In the genomic region with DNA sequence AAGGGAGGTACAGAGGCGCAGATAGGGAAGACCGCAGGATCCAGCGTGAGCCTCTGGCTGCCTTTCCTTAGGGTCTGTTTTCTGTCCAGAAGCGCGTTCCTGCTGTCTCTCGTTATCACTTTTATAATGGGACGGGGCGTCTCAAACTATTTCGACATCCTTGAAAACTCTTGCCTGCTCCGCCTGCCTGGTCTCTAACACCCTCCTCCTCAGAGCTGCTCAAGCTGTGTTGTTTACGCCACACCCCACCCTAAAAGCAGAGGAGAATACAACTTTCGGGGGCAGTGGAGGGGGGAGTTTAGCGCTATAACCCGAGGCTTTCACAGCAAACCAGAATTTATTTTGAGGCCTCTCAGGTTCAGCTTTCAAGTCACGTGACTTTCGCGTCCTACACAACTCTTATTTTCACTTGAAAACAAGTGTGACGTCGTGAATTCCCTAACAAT, we compare ENCODE assay signal across 8 cellular contexts. TPM values are rescaled to one million over a fixed set of nuclear protein-coding genes. Genes with fewer than 3 reads are reported as not detected.
DNase-seq lines count a peak whose midpoint lies in the region; ATAC-seq, FAIRE-seq and TF ChIP-seq lines count a peak whose summit lies in the region.

No MANE protein-coding gene starts in this region.

- H3K4me1 Mint-ChIP-seq in Calu3 (ENCODE audit: low read depth, unreplicated experiment) (peaks cover 6% of the 10 kb centered on the region), astrocyte (ENCODE audit: low read depth, unreplicated experiment) (peaks cover 5% of the 10 kb centered on the region)

- H3K27me3 Mint-ChIP-seq in Calu3 (ENCODE audit: unreplicated experiment) (no peaks in the 10 kb centered on the region), astrocyte (ENCODE audit: low read depth, unreplicated experiment) (no peaks in the 10 kb centered on the region)

- ATAC-seq in HG02884 (IDR thresholded peaks at IDR 0.05; ENCODE audit: unreplicated experiment): peak; percentile 3

- intact Hi-C loops in Calu3 (cut with micrococcal nuclease; ENCODE audit: unreplicated experiment): no loop called here

- TF ChIP-seq CTCF in Calu3 (IDR thresholded peaks at IDR 0.05; ENCODE audit: unreplicated experiment) (no peak), astrocyte (IDR thresholded peaks at IDR 0.05; ENCODE audit: insufficient read depth, low read depth, low read length) (no peak)

- no peaks in the 10 kb centered on the region for H3K9me3 ChIP-seq in astrocyte (ENCODE audit: insufficient read depth, low read depth, low read length)
- no peaks in the 10 kb centered on the region for H3K9me3 ChIP-seq in iPS-18a (ENCODE audit: control insufficient read depth, low read depth, low read length)
- no peaks in the 10 kb centered on the region for H3K9me3 ChIP-seq in small intestine (ENCODE audit: control insufficient read depth, low read depth)

- no peaks in the 10 kb centered on the region for H3K9me3 Mint-ChIP-seq in Calu3 (ENCODE audit: low read depth, unreplicated experiment)
- no peaks in the 10 kb centered on the region for H3K9me3 Mint-ChIP-seq in astrocyte (ENCODE audit: unreplicated experiment)

- FAIRE-seq in astrocyte (lab: Jason Lieb, UNC) (no peak), small intestine (lab: Jason Lieb, UNC) (no peak)

- DNase-seq in Calu3: no peak
- DNase-seq in astrocyte (ENCODE audit: low read depth): peak; percentile 42
- peak; percentile 30 for DNase-seq in small intestine
- no peak for DNase-seq in NCI-H1105 treated with DMSO at 0.1 percent for 48 hours (lab: John Stamatoyannopoulos, UW)
- no peak for DNase-seq in NCI-H446 (lab: John Stamatoyannopoulos, UW)
- DNase-seq in NCI-H524 (lab: John Stamatoyannopoulos, UW): no peak

- H2AFZ ChIP-seq in astrocyte (ENCODE audit: low read depth, low read length): peak overlapping the region; percentile 86

- H4K20me1 ChIP-seq in astrocyte (ENCODE audit: insufficient read depth, low read length): no peaks in the 10 kb centered on the region

- peak overlapping the region; percentile 55 for H3K27ac ChIP-seq in astrocyte (ENCODE audit: low read depth, low read length)
- H3K27ac ChIP-seq in iPS-18a (ENCODE audit: low read length): no peak overlapping the region
- H3K27ac ChIP-seq in small intestine (ENCODE audit: low read depth in 1 of 2, low read length in 1 of 2): peak overlapping the region; percentile 69 to 98

- BruUV-seq in Calu3 (replicated peaks; lab: Mats Ljungman, UMichigan): no TSS peak

- H3K4me3 Mint-ChIP-seq in Calu3 (ENCODE audit: low read depth, unreplicated experiment): peak overlapping the region; percentile 81
- H3K4me3 Mint-ChIP-seq in astrocyte (ENCODE audit: unreplicated experiment): peak overlapping the region; percentile 74

- H3K4me3 ChIP-seq in astrocyte (ENCODE audit: insufficient read depth, low read depth, low read length): peak overlapping the region; percentile 64
- H3K4me3 ChIP-seq in iPS-18a (ENCODE audit: low read length): peak overlapping the region; percentile 52
- H3K4me3 ChIP-seq in small intestine (ENCODE audit: low read depth in 1 of 2, low read length in 2 of 2): peak overlapping the region in 1 of 2 donors; percentile 45

- WGBS in small intestine, 3 donors: 5 to 47% (median 10%) methylated on average over 19 of the region's 19 CpGs

- H3K4me1 ChIP-seq in astrocyte (ENCODE audit: insufficient read depth, low read length) (peaks cover 10% of the 10 kb centered on the region), iPS-18a (ENCODE audit: control insufficient read depth, low read depth, low read length) (peaks cover 3% of the 10 kb centered on the region), small intestine (ENCODE audit: control insufficient read depth in 2 of 2, insufficient read depth in 1 of 2, low read depth in 1 of 2, low read length in 1 of 2) (no peaks in the 10 kb centered on the region)

- H3K27ac Mint-ChIP-seq in Calu3 (ENCODE audit: unreplicated experiment): no peak overlapping the region
- peak overlapping the region; percentile 87 for H3K27ac Mint-ChIP-seq in astrocyte (ENCODE audit: unreplicated experiment)

- H3K36me3 ChIP-seq in astrocyte (ENCODE audit: insufficient read depth, low read length) (no peaks in the 10 kb centered on the region), iPS-18a (ENCODE audit: control insufficient read depth, low read depth, low read length) (no peaks in the 10 kb centered on the region), small intestine (ENCODE audit: control insufficient read depth in 2 of 2, insufficient read depth in 2 of 2, low read length in 2 of 2) (no peaks in the 10 kb centered on the region)

- H3K9ac ChIP-seq in astrocyte (ENCODE audit: low read length) (peak overlapping the region; percentile 75), iPS-18a (ENCODE audit: low read length) (peak overlapping the region; percentile 47)

- H3K27me3 ChIP-seq in astrocyte (ENCODE audit: insufficient read depth, low read length): no peaks in the 10 kb centered on the region
- no peaks in the 10 kb centered on the region for H3K27me3 ChIP-seq in iPS-18a (ENCODE audit: control insufficient read depth, insufficient read depth, low read length)
- H3K27me3 ChIP-seq in small intestine (ENCODE audit: control insufficient read depth in 2 of 2, insufficient read depth in 2 of 2, low read length in 2 of 2): no peaks in the 10 kb centered on the region

- H3K36me3 Mint-ChIP-seq in Calu3 (ENCODE audit: insufficient read depth, unreplicated experiment) (peaks cover 22% of the 10 kb centered on the region), astrocyte (ENCODE audit: low read depth, unreplicated experiment) (peaks cover 2% of the 10 kb centered on the region)

- peak overlapping the region; percentile 95 for H3K4me2 ChIP-seq in astrocyte (ENCODE audit: low read length)

- CTCF ChIA-PET in Calu3 (lab: Charles Lee): interaction anchor here (0.8 kb wide), 1 partner anchor 31 kb away, joined by 3 read pairs; a partner anchor contains a TSS

- peaks cover 7% of the 10 kb centered on the region for H3K79me2 ChIP-seq in astrocyte (ENCODE audit: insufficient read depth, low read length)

RNA-seq across cellular contexts. Expression of a gene that starts 0.6 kb away (rescaled TPM):
- 36.8 and 39.5 TPM in 2 replicates for total RNA-seq in Calu3 (2022)
- 20.9 and 26.1 TPM in 2 replicates for total RNA-seq in astrocyte
- 100 to 1,000 TPM in 2 of 3 donors, 10 to 100 TPM in 1; 61.4 to 123 (median 119) TPM for polyA plus RNA-seq in small intestine

RNA-seq across cellular contexts. Expression of a gene that starts 26.2 kb away (rescaled TPM):
- 21.5 and 27.1 TPM in 2 replicates for total RNA-seq in Calu3 (2022)
- 24.4 and 27.3 TPM in 2 replicates for total RNA-seq in astrocyte
- 10 to 100 TPM; 11.6 to 19.1 (median 12.4) TPM for polyA plus RNA-seq in small intestine

RNA-seq across cellular contexts. Expression of a gene that starts 30.0 kb away (rescaled TPM):
- total RNA-seq in Calu3 (2022) (180 and 229 TPM in 2 replicates), astrocyte (54.1 and 62.8 TPM in 2 replicates)
- 10 to 100 TPM; 10.5 to 23.4 (median 11.1) TPM for polyA plus RNA-seq in small intestine

RNA-seq across cellular contexts. Expression of a gene that starts 30.3 kb away (rescaled TPM):
- total RNA-seq in Calu3 (2022) (37.6 and 41.3 TPM in 2 replicates), astrocyte (25.8 and 26.2 TPM in 2 replicates)
- polyA plus RNA-seq in small intestine: 10 to 100 TPM; 26.5 to 32.3 (median 30.2) TPM

RNA-seq across cellular contexts. Expression of a gene that starts 30.7 kb away (rescaled TPM):
- total RNA-seq in Calu3 (2022) (39.9 and 46.3 TPM in 2 replicates), astrocyte (21.4 and 22.3 TPM in 2 replicates)
- polyA plus RNA-seq in small intestine: 10 to 100 TPM; 21.1 to 34.9 (median 34.2) TPM

Comparison
In these comparisons a context has a peak if more than half of its experiments do, and no peak if none do; other contexts are left out.
1. DNase-seq: peak in astrocyte (single experiment) and small intestine (single experiment); none in Calu3 (single experiment), NCI-H1105 treated with DMSO at 0.1 percent for 48 hours (single experiment), NCI-H446 (0 of 2) and NCI-H524 (0 of 2).